14 cellular contexts compared by ENCODE assay signal in the genomic region with DNA sequence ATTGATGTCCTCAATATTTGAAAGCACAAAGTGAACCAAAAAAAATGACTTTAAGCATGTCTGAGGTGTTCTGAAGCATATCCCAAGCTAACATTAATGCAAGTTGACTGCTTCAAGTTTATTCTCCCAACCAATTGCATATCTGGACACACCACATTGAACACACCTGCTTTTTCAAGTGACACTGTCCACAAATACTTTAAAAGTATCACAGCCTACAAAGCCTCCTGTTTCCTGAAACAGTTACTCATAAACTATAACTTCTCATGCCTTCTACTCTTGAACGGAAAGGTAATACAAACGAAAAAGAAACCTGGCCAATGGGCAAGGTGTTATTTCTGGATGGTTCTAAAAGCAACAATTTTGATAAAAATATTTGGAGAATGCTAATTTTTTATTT. TPM values are rescaled to one million over a fixed set of nuclear protein-coding genes. Genes with fewer than 3 reads are reported as not detected.
DNase-seq lines count a peak whose midpoint lies in the region; ATAC-seq lines count a peak whose summit lies in the region.
"Had no signal": no experiment of that assay in that cellular context is flagged by ENCODE, and none has a peak within 500 bp of the region (broad histone marks: within the 10 kb centered on the region; RNA-seq: fewer than 3 reads in every experiment).

No MANE protein-coding gene starts in this region.

- H3K9me3 Mint-ChIP-seq in activated CD4-positive, alpha-beta T cell treated with anti-CD3 and anti-CD28 coated beads, Interleukin-2, amount 10 ng/mL, durations not matched to agents 7 days and 5 days: no peaks in the 10 kb centered on the region
- no peaks in the 10 kb centered on the region for H3K9me3 Mint-ChIP-seq in immature natural killer cell
- no peaks in the 10 kb centered on the region for H3K9me3 Mint-ChIP-seq in stimulated activated effector memory CD8-positive, alpha-beta T cell treated with anti-CD3 and anti-CD28 coated beads, Interleukin-12 subunit alpha, Interleukin-12 subunit beta, amount 100 ng/mL, for 72 hours
- H3K9me3 Mint-ChIP-seq in activated CD4-positive, alpha-beta memory T cell treated with anti-CD3 and anti-CD28 coated beads for 36 hours: no peaks in the 10 kb centered on the region

- DNase-seq in activated CD4-positive, alpha-beta T cell treated with anti-CD3 and anti-CD28 coated beads, Interleukin-2, amount 10 ng/mL, durations not matched to agents 7 days and 5 days: no peak
- DNase-seq in activated CD4-positive, alpha-beta T cell treated with anti-CD3 and anti-CD28 coated beads, Interleukin-2, amount 50 U/mL, for 48 hours: no peak
- peak; percentile 41 for DNase-seq in NCI-H510A (lab: John Stamatoyannopoulos, UW)
- DNase-seq in immature natural killer cell: no peak
- no peak for DNase-seq in stimulated activated effector memory CD8-positive, alpha-beta T cell treated with anti-CD3 and anti-CD28 coated beads, Interleukin-12 subunit alpha, Interleukin-12 subunit beta, amount 100 ng/mL, for 72 hours (ENCODE audit: low spot score in 2 of 2)
- DNase-seq in activated CD4-positive, alpha-beta memory T cell treated with anti-CD3 and anti-CD28 coated beads for 36 hours: no peak
- no peak for DNase-seq in activated CD4-positive, CD25-positive, alpha-beta regulatory T cell (lab: John Stamatoyannopoulos, UW)
- DNase-seq in DMS 273 treated with DMSO at 0.1 percent for 48 hours (lab: John Stamatoyannopoulos, UW): no peak
- DNase-seq: activated CD8-positive, alpha-beta memory T cell treated with anti-CD3 and anti-CD28 coated beads for 24 hours; DND-41; left ventricle myocardium inferior; NCI-H187 treated with DMSO at 0.1 percent for 48 hours; NCI-H774; testis had no signal

- H3K4me1 Mint-ChIP-seq in activated CD4-positive, alpha-beta T cell treated with anti-CD3 and anti-CD28 coated beads, Interleukin-2, amount 10 ng/mL, durations not matched to agents 7 days and 5 days: peaks cover 18% of the 10 kb centered on the region
- peaks cover 11 to 17% of the 10 kb centered on the region in 2 donors for H3K4me1 Mint-ChIP-seq in immature natural killer cell
- H3K4me1 Mint-ChIP-seq in stimulated activated effector memory CD8-positive, alpha-beta T cell treated with anti-CD3 and anti-CD28 coated beads, Interleukin-12 subunit alpha, Interleukin-12 subunit beta, amount 100 ng/mL, for 72 hours: peaks cover 8% of the 10 kb centered on the region
- H3K4me1 Mint-ChIP-seq in activated CD4-positive, alpha-beta memory T cell treated with anti-CD3 and anti-CD28 coated beads for 36 hours (ENCODE audit: low read depth): peaks cover 6% of the 10 kb centered on the region

- no peak overlapping the region for H3K27ac Mint-ChIP-seq in activated CD4-positive, alpha-beta T cell treated with anti-CD3 and anti-CD28 coated beads, Interleukin-2, amount 10 ng/mL, durations not matched to agents 7 days and 5 days
- no peak overlapping the region for H3K27ac Mint-ChIP-seq in immature natural killer cell
- no peak overlapping the region for H3K27ac Mint-ChIP-seq in stimulated activated effector memory CD8-positive, alpha-beta T cell treated with anti-CD3 and anti-CD28 coated beads, Interleukin-12 subunit alpha, Interleukin-12 subunit beta, amount 100 ng/mL, for 72 hours
- no peak overlapping the region for H3K27ac Mint-ChIP-seq in activated CD4-positive, alpha-beta memory T cell treated with anti-CD3 and anti-CD28 coated beads for 36 hours

- H3K4me3 Mint-ChIP-seq in activated CD4-positive, alpha-beta T cell treated with anti-CD3 and anti-CD28 coated beads, Interleukin-2, amount 10 ng/mL, durations not matched to agents 7 days and 5 days: peak overlapping the region; percentile 37
- H3K4me3 Mint-ChIP-seq in immature natural killer cell: peak overlapping the region in 4 of 5 donors; percentile 13 to 53 (median 36)
- H3K4me3 Mint-ChIP-seq in stimulated activated effector memory CD8-positive, alpha-beta T cell treated with anti-CD3 and anti-CD28 coated beads, Interleukin-12 subunit alpha, Interleukin-12 subunit beta, amount 100 ng/mL, for 72 hours: peak overlapping the region; percentile 83
- no peak overlapping the region for H3K4me3 Mint-ChIP-seq in activated CD4-positive, alpha-beta memory T cell treated with anti-CD3 and anti-CD28 coated beads for 36 hours

- intact Hi-C loops in activated CD4-positive, alpha-beta memory T cell treated with anti-CD3 and anti-CD28 coated beads for 36 hours (cut with micrococcal nuclease): no loop called here

- H3K36me3 Mint-ChIP-seq in activated CD4-positive, alpha-beta T cell treated with anti-CD3 and anti-CD28 coated beads, Interleukin-2, amount 10 ng/mL, durations not matched to agents 7 days and 5 days (ENCODE audit: low read depth): no peaks in the 10 kb centered on the region
- H3K36me3 Mint-ChIP-seq in immature natural killer cell: peaks cover 0 to 4% (median 0%) of the 10 kb centered on the region in 3 donors
- no peaks in the 10 kb centered on the region for H3K36me3 Mint-ChIP-seq in stimulated activated effector memory CD8-positive, alpha-beta T cell treated with anti-CD3 and anti-CD28 coated beads, Interleukin-12 subunit alpha, Interleukin-12 subunit beta, amount 100 ng/mL, for 72 hours
- no peaks in the 10 kb centered on the region for H3K36me3 Mint-ChIP-seq in activated CD4-positive, alpha-beta memory T cell treated with anti-CD3 and anti-CD28 coated beads for 36 hours

- CTCF ChIA-PET in activated CD4-positive, alpha-beta T cell treated with anti-CD3 and anti-CD28 coated beads, Interleukin-2, amount 10 ng/mL, durations not matched to agents 7 days and 5 days (lab: Charles Lee): interaction anchor here (0.7 to 2.3 kb wide), 3 partner anchors 94 to 315 kb away, joined by 3 to 6 read pairs (median 5); a partner anchor contains a TSS
- CTCF ChIA-PET in activated CD4-positive, alpha-beta memory T cell treated with anti-CD3 and anti-CD28 coated beads for 36 hours (lab: Charles Lee): interaction anchor here (0.8 kb wide), 1 partner anchor 95 kb away, joined by 3 read pairs; a partner anchor contains a TSS

- H3K27me3 Mint-ChIP-seq in activated CD4-positive, alpha-beta T cell treated with anti-CD3 and anti-CD28 coated beads, Interleukin-2, amount 10 ng/mL, durations not matched to agents 7 days and 5 days: peaks cover 4% of the 10 kb centered on the region
- H3K27me3 Mint-ChIP-seq in immature natural killer cell (ENCODE audit: low read depth in 3 of 3): peaks cover 4 to 9% (median 6%) of the 10 kb centered on the region in 3 donors
- no peaks in the 10 kb centered on the region for H3K27me3 Mint-ChIP-seq in activated CD4-positive, alpha-beta memory T cell treated with anti-CD3 and anti-CD28 coated beads for 36 hours

- ATAC-seq in stimulated activated effector memory CD8-positive, alpha-beta T cell treated with anti-CD3 and anti-CD28 coated beads, Interleukin-12 subunit alpha, Interleukin-12 subunit beta, amount 100 ng/mL, for 72 hours: no peak

- POLR2A ChIA-PET in activated CD4-positive, alpha-beta T cell treated with anti-CD3 and anti-CD28 coated beads, Interleukin-2, amount 10 ng/mL, durations not matched to agents 7 days and 5 days (lab: Charles Lee): no interaction called here
- POLR2A ChIA-PET in activated CD4-positive, alpha-beta memory T cell treated with anti-CD3 and anti-CD28 coated beads for 36 hours (lab: Charles Lee): interaction anchor here (1.4 kb wide), 1 partner anchor 95 kb away, joined by 9 read pairs; a partner anchor contains a TSS

RNA-seq across cellular contexts. Expression of a gene that starts 1.1 kb away (rescaled TPM):
- total RNA-seq in activated CD4-positive, alpha-beta T cell treated with anti-CD3 and anti-CD28 coated beads, Interleukin-2, amount 10 ng/mL, durations not matched to agents 7 days and 5 days: under 1 TPM; 0.74 to 1.00 TPM
- under 1 TPM in 1 of 3 donors, not detected in 2; 0.08 TPM for polyA plus RNA-seq in immature natural killer cell
- total RNA-seq in activated CD4-positive, alpha-beta memory T cell treated with anti-CD3 and anti-CD28 coated beads for 36 hours: 1 to 10 TPM in 1 of 2 experiments, under 1 TPM in 1; 0.97 to 1.1 TPM

RNA-seq across cellular contexts. Expression of a gene that starts 44.0 kb away (rescaled TPM):
- 100 to 1,000 TPM; 135 to 137 TPM for total RNA-seq in activated CD4-positive, alpha-beta T cell treated with anti-CD3 and anti-CD28 coated beads, Interleukin-2, amount 10 ng/mL, durations not matched to agents 7 days and 5 days
- 100 to 1,000 TPM in 1 of 3 donors, 10 to 100 TPM in 2; 85.3 to 121 (median 99.6) TPM for polyA plus RNA-seq in immature natural killer cell
- 100 to 1,000 TPM; 137 to 144 TPM for total RNA-seq in activated CD4-positive, alpha-beta memory T cell treated with anti-CD3 and anti-CD28 coated beads for 36 hours
